Comparison of ENCODE assay signal across 2 cellular contexts in genomic region chr11:73239571-73240189, GRCh38.
TF ChIP-seq lines count a peak whose summit lies in the region.

No MANE protein-coding gene starts in this region.

TF ChIP-seq in HEK293, 187 proteins besides CTCF, POLR2A, EP300 and RAD21:
- TF ChIP-seq, protein P1, sequence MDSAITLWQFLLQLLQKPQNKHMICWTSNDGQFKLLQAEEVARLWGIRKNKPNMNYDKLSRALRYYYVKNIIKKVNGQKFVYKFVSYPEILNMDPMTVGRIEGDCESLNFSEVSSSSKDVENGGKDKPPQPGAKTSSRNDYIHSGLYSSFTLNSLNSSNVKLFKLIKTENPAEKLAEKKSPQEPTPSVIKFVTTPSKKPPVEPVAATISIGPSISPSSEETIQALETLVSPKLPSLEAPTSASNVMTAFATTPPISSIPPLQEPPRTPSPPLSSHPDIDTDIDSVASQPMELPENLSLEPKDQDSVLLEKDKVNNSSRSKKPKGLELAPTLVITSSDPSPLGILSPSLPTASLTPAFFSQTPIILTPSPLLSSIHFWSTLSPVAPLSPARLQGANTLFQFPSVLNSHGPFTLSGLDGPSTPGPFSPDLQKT (IDR thresholded peaks at IDR 0.05; ENCODE audit: borderline replicate concordance, low read depth, low read length), result no peak
- peak; percentile 60; the same call in 1 of the 2 replicates for TF ChIP-seq ZNF768 (tag by site-specific recombination; IDR thresholded peaks at IDR 0.05)

TF ChIP-seq in K562, 482 proteins besides CTCF, POLR2A, EP300 and RAD21:
- TF ChIP-seq, protein P2, sequence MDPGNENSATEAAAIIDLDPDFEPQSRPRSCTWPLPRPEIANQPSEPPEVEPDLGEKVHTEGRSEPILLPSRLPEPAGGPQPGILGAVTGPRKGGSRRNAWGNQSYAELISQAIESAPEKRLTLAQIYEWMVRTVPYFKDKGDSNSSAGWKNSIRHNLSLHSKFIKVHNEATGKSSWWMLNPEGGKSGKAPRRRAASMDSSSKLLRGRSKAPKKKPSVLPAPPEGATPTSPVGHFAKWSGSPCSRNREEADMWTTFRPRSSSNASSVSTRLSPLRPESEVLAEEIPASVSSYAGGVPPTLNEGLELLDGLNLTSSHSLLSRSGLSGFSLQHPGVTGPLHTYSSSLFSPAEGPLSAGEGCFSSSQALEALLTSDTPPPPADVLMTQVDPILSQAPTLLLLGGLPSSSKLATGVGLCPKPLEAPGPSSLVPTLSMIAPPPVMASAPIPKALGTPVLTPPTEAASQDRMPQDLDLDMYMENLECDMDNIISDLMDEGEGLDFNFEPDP (CRISPR knock-in tag; IDR thresholded peaks at IDR 0.05), result no peak
- TF ChIP-seq BRD9 (IDR thresholded peaks at IDR 0.05; ENCODE audit: low read depth, partially characterized antibody) (peak; percentile 100), HOXB6 (CRISPR knock-in tag; IDR thresholded peaks at IDR 0.05; ENCODE audit: borderline replicate concordance) (no peak), TOE1 (IDR thresholded peaks at IDR 0.05; ENCODE audit: borderline replicate concordance) (no peak), TOE1 (CRISPR knock-in tag; IDR thresholded peaks at IDR 0.05; ENCODE audit: borderline replicate concordance, low read depth) (no peak), RBM25 (IDR thresholded peaks at IDR 0.05; ENCODE audit: low read depth, low read length, severe bottlenecking) (peak; percentile 54), BMI1 (IDR thresholded peaks at IDR 0.05; ENCODE audit: low read length) (no peak), ILK (tag; IDR thresholded peaks at IDR 0.05; ENCODE audit: borderline replicate concordance, low read depth) (no peak), IRF9 (tag; IDR thresholded peaks at IDR 0.05) (no peak), CREB3L1 (IDR thresholded peaks at IDR 0.05; ENCODE audit: borderline replicate concordance, low read depth) (no peak), ZNF644 (tag; IDR thresholded peaks at IDR 0.05; ENCODE audit: low read depth) (no peak), ZFP36 (IDR thresholded peaks at IDR 0.05; ENCODE audit: low read depth, low read length, partially characterized antibody) (peak; percentile 63), TCF7L2 (IDR thresholded peaks at IDR 0.05; ENCODE audit: low read depth, low read length) (no peak), ELF1 (tag; IDR thresholded peaks at IDR 0.05) (no peak), NR3C1 (CRISPR knock-in tag; IDR thresholded peaks at IDR 0.05) (no peak), SMARCA5 (IDR thresholded peaks at IDR 0.05) (peak; percentile 94)
- TF ChIP-seq, protein P3, sequence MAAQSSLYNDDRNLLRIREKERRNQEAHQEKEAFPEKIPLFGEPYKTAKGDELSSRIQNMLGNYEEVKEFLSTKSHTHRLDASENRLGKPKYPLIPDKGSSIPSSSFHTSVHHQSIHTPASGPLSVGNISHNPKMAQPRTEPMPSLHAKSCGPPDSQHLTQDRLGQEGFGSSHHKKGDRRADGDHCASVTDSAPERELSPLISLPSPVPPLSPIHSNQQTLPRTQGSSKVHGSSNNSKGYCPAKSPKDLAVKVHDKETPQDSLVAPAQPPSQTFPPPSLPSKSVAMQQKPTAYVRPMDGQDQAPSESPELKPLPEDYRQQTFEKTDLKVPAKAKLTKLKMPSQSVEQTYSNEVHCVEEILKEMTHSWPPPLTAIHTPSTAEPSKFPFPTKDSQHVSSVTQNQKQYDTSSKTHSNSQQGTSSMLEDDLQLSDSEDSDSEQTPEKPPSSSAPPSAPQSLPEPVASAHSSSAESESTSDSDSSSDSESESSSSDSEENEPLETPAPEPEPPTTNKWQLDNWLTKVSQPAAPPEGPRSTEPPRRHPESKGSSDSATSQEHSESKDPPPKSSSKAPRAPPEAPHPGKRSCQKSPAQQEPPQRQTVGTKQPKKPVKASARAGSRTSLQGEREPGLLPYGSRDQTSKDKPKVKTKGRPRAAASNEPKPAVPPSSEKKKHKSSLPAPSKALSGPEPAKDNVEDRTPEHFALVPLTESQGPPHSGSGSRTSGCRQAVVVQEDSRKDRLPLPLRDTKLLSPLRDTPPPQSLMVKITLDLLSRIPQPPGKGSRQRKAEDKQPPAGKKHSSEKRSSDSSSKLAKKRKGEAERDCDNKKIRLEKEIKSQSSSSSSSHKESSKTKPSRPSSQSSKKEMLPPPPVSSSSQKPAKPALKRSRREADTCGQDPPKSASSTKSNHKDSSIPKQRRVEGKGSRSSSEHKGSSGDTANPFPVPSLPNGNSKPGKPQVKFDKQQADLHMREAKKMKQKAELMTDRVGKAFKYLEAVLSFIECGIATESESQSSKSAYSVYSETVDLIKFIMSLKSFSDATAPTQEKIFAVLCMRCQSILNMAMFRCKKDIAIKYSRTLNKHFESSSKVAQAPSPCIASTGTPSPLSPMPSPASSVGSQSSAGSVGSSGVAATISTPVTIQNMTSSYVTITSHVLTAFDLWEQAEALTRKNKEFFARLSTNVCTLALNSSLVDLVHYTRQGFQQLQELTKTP (IDR thresholded peaks at IDR 0.05; ENCODE audit: low read depth in 1 of 2, partially characterized antibody in 2 of 2), result peak in 1 of 2 experiments; percentile 72
